ENCODE assay signal across 15 cellular contexts in the genomic region with DNA sequence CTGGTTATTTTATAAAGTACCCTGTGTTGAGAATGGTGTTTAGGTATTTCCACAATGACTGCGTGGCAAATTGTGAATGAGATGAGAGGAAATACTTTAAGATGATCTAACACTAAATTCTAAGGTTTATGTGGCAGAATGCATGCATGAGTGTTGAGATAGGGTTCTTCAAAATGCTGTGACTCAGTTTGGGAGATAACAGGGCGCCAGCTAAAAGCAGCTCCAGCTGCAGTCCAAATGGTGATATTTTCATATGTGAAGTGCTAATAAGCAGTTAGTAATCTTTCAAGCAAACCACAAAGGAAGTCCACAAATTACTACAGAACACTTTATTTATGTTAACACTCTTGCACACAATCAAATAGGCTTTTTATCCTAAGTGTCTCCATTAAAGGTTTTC. TPM values are rescaled to one million over a fixed set of nuclear protein-coding genes. Genes with fewer than 3 reads are reported as not detected.
DNase-seq lines count a peak whose midpoint lies in the region; ATAC-seq, FAIRE-seq and TF ChIP-seq lines count a peak whose summit lies in the region.
"Had no signal": no experiment of that assay in that cellular context is flagged by ENCODE, and none has a peak within 500 bp of the region (broad histone marks: within the 10 kb centered on the region; RNA-seq: fewer than 3 reads in every experiment).

No MANE protein-coding gene starts in this region.

- H3K4me3 ChIP-seq in MG63 (no peak overlapping the region), bronchial epithelial cell (ENCODE audit: low read depth, low read length) (no peak overlapping the region), left lung (no peak overlapping the region)
- H3K4me3 ChIP-seq: hepatocyte, lung had no signal

- BruUV-seq in Calu3 (replicated peaks; lab: Mats Ljungman, UMichigan): no TSS peak

- peaks cover 7% of the 10 kb centered on the region for H3K4me1 Mint-ChIP-seq in Calu3 (ENCODE audit: low read depth, unreplicated experiment)

- no peaks in the 10 kb centered on the region for H3K4me1 ChIP-seq in left lung

- DNase-seq in EH (ENCODE audit: low read depth): peak; percentile 94
- peak; percentile 66 for DNase-seq in MG63
- DNase-seq in bronchial epithelial cell (ENCODE audit: low read depth): peak; percentile 69
- DNase-seq in left lung: no peak
- DNase-seq in NCI-H2171 (lab: John Stamatoyannopoulos, UW): no peak
- no peak for DNase-seq in Calu3
- DNase-seq: activated CD4-positive, alpha-beta T cell treated with anti-CD3 and anti-CD28 coated beads for 4 hours; activated T-cell treated with anti-CD3 and anti-CD28 coated beads, Interleukin-2, amount 50 U/mL, for 4 hours; CD8-positive, alpha-beta T cell; Kasumi-1; NCI-H2081 treated with DMSO at 0.1 percent for 48 hours; T-helper 1 cell had no signal

- ATAC-seq in left lung: peak; percentile 62
- ATAC-seq in HG03135 (IDR thresholded peaks at IDR 0.05; ENCODE audit: unreplicated experiment): no peak
- ATAC-seq: activated T-cell treated with anti-CD3 and anti-CD28 coated beads, Interleukin-2, amount 50 U/mL, for 4 hours; CD8-positive, alpha-beta T cell had no signal

- H3K36me3 Mint-ChIP-seq in Calu3 (ENCODE audit: insufficient read depth, unreplicated experiment): no peaks in the 10 kb centered on the region
- H3K36me3 Mint-ChIP-seq: CD8-positive, alpha-beta T cell had no signal

- H3K27ac ChIP-seq in left lung: no peak overlapping the region
- H3K27ac ChIP-seq: hepatocyte had no signal

- H3K27ac Mint-ChIP-seq in Calu3 (ENCODE audit: unreplicated experiment): no peak overlapping the region
- H3K27ac Mint-ChIP-seq: CD8-positive, alpha-beta T cell had no signal

- H3K27me3 ChIP-seq in MG63: no peaks in the 10 kb centered on the region
- no peaks in the 10 kb centered on the region for H3K27me3 ChIP-seq in bronchial epithelial cell (ENCODE audit: control insufficient read depth, insufficient read depth, low read length)
- H3K27me3 ChIP-seq in left lung: no peaks in the 10 kb centered on the region
- H3K27me3 ChIP-seq: hepatocyte had no signal

- CTCF ChIA-PET in Calu3 (lab: Charles Lee): no interaction called here

- no peaks in the 10 kb centered on the region for H3K27me3 Mint-ChIP-seq in Calu3 (ENCODE audit: unreplicated experiment)

- intact Hi-C loops in left lung (cut with DNase I): no loop called here
- intact Hi-C loops in Calu3 (cut with micrococcal nuclease; ENCODE audit: unreplicated experiment): no loop called here

- H3K9me3 ChIP-seq in MG63: peaks cover 9% of the 10 kb centered on the region; the same call in 1 of the 2 replicates
- H3K9me3 ChIP-seq in left lung: no peaks in the 10 kb centered on the region

- H3K4me3 Mint-ChIP-seq in Calu3 (ENCODE audit: low read depth, unreplicated experiment): no peak overlapping the region
- H3K4me3 Mint-ChIP-seq: activated T-cell treated with anti-CD3 and anti-CD28 coated beads, Interleukin-2, amount 50 U/mL, for 4 hours; CD8-positive, alpha-beta T cell had no signal

- no peak for TF ChIP-seq CTCF in bronchial epithelial cell (IDR thresholded peaks at IDR 0.05; ENCODE audit: insufficient read depth, low read length, severe bottlenecking)
- no peak for TF ChIP-seq CTCF in left lung (IDR thresholded peaks at IDR 0.05)
- no peak for TF ChIP-seq CTCF in Calu3 (IDR thresholded peaks at IDR 0.05; ENCODE audit: unreplicated experiment)

- FAIRE-seq in bronchial epithelial cell (lab: Jason Lieb, UNC): no peak

- no peaks in the 10 kb centered on the region for H3K9me3 Mint-ChIP-seq in Calu3 (ENCODE audit: low read depth, unreplicated experiment)
- H3K9me3 Mint-ChIP-seq: activated T-cell treated with anti-CD3 and anti-CD28 coated beads, Interleukin-2, amount 50 U/mL, for 4 hours; CD8-positive, alpha-beta T cell had no signal

- no peaks in the 10 kb centered on the region for H3K36me3 ChIP-seq in MG63
- no peaks in the 10 kb centered on the region for H3K36me3 ChIP-seq in bronchial epithelial cell (ENCODE audit: control insufficient read depth, insufficient read depth, low read length)
- no peaks in the 10 kb centered on the region for H3K36me3 ChIP-seq in left lung

RNA-seq across cellular contexts. Expression of gene LOX, which starts 11.6 kb away (rescaled TPM):
- 334 and 360 TPM in 2 replicates for total RNA-seq in MG63 (2014; rRNA removed; shearing (Covaris generic); ENCODE audit: low replicate concordance)
- total RNA-seq in bronchial epithelial cell: 1.4 and 1.8 TPM in 2 replicates
- total RNA-seq in left lung: 10 to 100 TPM; 23.2 to 59.1 TPM
- total RNA-seq in Calu3 (2022): 3.6 and 8.7 TPM in 2 replicates
- total RNA-seq: CD8-positive, alpha-beta T cell had no signal

RNA-seq across cellular contexts. Expression of gene ZNF474, which starts 39.7 kb away (rescaled TPM):
- 0.10 and 0.20 TPM in 2 replicates for total RNA-seq in MG63 (2014; rRNA removed; shearing (Covaris generic); ENCODE audit: low replicate concordance)
- total RNA-seq in bronchial epithelial cell (0.13 and 0.26 TPM in 2 replicates), left lung (1 to 10 TPM in 1 of 2 donors, not detected in 1; 2.0 TPM), Calu3 (2022) (0.29 and 0.73 TPM in 2 replicates)
- total RNA-seq: CD8-positive, alpha-beta T cell had no signal

Comparison
In these comparisons a context has a peak if more than half of its experiments do, and no peak if none do; other contexts are left out.
1. DNase-seq: peak in EH (single experiment), MG63 (single experiment) and bronchial epithelial cell (single experiment); none in left lung (0 of 2), NCI-H2171 (single experiment) and Calu3 (single experiment).